2 cellular contexts compared by ENCODE assay signal in the genomic region with DNA sequence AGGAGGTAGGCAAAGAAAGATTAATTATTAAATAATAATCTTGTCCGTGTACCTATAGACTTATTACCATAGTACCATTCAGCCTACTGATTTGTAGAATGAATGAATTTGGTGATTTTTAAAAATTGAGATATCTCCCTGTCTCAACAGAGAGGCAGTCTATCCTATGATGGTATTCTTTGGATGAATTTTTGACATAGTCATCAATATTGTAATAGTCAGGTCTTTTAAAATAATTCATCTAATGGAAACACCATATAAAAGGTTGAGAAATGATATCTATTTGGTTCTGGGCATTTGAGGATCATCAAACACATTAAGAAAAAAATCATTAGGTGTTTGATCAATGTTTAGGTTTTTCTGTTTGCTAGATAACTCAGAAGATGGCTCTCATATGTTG.
TF ChIP-seq lines count a peak whose summit lies in the region.

No MANE protein-coding gene starts in this region.

TF ChIP-seq in HepG2, 621 proteins besides CTCF, POLR2A, EP300 and RAD21:
- TF ChIP-seq MIER3 (CRISPR knock-in tag; IDR thresholded peaks at IDR 0.05; ENCODE audit: borderline replicate concordance) = no peak
- no peak for TF ChIP-seq RBAK (CRISPR knock-in tag; IDR thresholded peaks at IDR 0.05)
- no peak for TF ChIP-seq AHR (CRISPR knock-in tag; IDR thresholded peaks at IDR 0.05)
- no peak for TF ChIP-seq ZNF230 (CRISPR knock-in tag; IDR thresholded peaks at IDR 0.05)
- no peak for TF ChIP-seq ZNF136 (CRISPR knock-in tag; IDR thresholded peaks at IDR 0.05; ENCODE audit: low read depth)
- peak; percentile 75 to 76 for TF ChIP-seq MAFK (conservative IDR thresholded peaks at IDR 0.05 in 1 of 2, IDR thresholded peaks at IDR 0.05 in 1 of 2; ENCODE audit: low read length in 2 of 2)
- TF ChIP-seq, protein P1, sequence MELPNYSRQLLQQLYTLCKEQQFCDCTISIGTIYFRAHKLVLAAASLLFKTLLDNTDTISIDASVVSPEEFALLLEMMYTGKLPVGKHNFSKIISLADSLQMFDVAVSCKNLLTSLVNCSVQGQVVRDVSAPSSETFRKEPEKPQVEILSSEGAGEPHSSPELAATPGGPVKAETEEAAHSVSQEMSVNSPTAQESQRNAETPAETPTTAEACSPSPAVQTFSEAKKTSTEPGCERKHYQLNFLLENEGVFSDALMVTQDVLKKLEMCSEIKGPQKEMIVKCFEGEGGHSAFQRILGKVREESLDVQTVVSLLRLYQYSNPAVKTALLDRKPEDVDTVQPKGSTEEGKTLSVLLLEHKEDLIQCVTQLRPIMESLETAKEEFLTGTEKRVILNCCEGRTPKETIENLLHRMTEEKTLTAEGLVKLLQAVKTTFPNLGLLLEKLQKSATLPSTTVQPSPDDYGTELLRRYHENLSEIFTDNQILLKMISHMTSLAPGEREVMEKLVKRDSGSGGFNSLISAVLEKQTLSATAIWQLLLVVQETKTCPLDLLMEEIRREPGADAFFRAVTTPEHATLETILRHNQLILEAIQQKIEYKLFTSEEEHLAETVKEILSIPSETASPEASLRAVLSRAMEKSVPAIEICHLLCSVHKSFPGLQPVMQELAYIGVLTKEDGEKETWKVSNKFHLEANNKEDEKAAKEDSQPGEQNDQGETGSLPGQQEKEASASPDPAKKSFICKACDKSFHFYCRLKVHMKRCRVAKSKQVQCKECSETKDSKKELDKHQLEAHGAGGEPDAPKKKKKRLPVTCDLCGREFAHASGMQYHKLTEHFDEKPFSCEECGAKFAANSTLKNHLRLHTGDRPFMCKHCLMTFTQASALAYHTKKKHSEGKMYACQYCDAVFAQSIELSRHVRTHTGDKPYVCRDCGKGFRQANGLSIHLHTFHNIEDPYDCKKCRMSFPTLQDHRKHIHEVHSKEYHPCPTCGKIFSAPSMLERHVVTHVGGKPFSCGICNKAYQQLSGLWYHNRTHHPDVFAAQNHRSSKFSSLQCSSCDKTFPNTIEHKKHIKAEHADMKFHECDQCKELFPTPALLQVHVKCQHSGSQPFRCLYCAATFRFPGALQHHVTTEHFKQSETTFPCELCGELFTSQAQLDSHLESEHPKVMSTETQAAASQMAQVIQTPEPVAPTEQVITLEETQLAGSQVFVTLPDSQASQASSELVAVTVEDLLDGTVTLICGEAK (IDR thresholded peaks at IDR 0.05) = no peak
- TF ChIP-seq, protein P1 (CRISPR knock-in tag; IDR thresholded peaks at IDR 0.05) = no peak
- TF ChIP-seq, protein P2, sequence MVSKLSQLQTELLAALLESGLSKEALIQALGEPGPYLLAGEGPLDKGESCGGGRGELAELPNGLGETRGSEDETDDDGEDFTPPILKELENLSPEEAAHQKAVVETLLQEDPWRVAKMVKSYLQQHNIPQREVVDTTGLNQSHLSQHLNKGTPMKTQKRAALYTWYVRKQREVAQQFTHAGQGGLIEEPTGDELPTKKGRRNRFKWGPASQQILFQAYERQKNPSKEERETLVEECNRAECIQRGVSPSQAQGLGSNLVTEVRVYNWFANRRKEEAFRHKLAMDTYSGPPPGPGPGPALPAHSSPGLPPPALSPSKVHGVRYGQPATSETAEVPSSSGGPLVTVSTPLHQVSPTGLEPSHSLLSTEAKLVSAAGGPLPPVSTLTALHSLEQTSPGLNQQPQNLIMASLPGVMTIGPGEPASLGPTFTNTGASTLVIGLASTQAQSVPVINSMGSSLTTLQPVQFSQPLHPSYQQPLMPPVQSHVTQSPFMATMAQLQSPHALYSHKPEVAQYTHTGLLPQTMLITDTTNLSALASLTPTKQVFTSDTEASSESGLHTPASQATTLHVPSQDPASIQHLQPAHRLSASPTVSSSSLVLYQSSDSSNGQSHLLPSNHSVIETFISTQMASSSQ (IDR thresholded peaks at IDR 0.05; ENCODE audit: low read depth) = no peak
- TF ChIP-seq, protein P2 (CRISPR knock-in tag; IDR thresholded peaks at IDR 0.05; ENCODE audit: borderline replicate concordance) = no peak
- TF ChIP-seq ZNF547 (CRISPR knock-in tag; IDR thresholded peaks at IDR 0.05) = no peak
- peak; percentile 79; the same call in 1 of the 2 replicates for TF ChIP-seq MAFF (IDR thresholded peaks at IDR 0.05; ENCODE audit: low read depth, low read length)

TF ChIP-seq in K562, 482 proteins besides CTCF, POLR2A, EP300 and RAD21:
- TF ChIP-seq MAFF (IDR thresholded peaks at IDR 0.05; ENCODE audit: low read length) = peak; percentile 14; the same call in 1 of the 2 replicates
- no peak for TF ChIP-seq ZKSCAN8 (CRISPR knock-in tag; IDR thresholded peaks at IDR 0.05)
- TF ChIP-seq, protein P3, sequence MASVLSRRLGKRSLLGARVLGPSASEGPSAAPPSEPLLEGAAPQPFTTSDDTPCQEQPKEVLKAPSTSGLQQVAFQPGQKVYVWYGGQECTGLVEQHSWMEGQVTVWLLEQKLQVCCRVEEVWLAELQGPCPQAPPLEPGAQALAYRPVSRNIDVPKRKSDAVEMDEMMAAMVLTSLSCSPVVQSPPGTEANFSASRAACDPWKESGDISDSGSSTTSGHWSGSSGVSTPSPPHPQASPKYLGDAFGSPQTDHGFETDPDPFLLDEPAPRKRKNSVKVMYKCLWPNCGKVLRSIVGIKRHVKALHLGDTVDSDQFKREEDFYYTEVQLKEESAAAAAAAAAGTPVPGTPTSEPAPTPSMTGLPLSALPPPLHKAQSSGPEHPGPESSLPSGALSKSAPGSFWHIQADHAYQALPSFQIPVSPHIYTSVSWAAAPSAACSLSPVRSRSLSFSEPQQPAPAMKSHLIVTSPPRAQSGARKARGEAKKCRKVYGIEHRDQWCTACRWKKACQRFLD (CRISPR knock-in tag; IDR thresholded peaks at IDR 0.05) = no peak
- peak; percentile 48 for TF ChIP-seq MAFG (tag; conservative IDR thresholded peaks at IDR 0.05)
- TF ChIP-seq POU5F1 (IDR thresholded peaks at IDR 0.05; ENCODE audit: borderline replicate concordance, low read depth, low read length, partially characterized antibody) = no peak
- no peak for TF ChIP-seq ZNF354B (CRISPR knock-in tag; IDR thresholded peaks at IDR 0.05)
- TF ChIP-seq, protein P4, sequence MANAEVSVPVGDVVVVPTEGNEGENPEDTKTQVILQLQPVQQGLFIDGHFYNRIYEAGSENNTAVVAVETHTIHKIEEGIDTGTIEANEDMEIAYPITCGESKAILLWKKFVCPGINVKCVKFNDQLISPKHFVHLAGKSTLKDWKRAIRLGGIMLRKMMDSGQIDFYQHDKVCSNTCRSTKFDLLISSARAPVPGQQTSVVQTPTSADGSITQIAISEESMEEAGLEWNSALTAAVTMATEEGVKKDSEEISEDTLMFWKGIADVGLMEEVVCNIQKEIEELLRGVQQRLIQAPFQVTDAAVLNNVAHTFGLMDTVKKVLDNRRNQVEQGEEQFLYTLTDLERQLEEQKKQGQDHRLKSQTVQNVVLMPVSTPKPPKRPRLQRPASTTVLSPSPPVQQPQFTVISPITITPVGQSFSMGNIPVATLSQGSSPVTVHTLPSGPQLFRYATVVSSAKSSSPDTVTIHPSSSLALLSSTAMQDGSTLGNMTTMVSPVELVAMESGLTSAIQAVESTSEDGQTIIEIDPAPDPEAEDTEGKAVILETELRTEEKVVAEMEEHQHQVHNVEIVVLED (CRISPR knock-in tag; IDR thresholded peaks at IDR 0.05) = no peak
- 0 out of 2 replicates have a peak, but pooled peaks have one; percentile 4 for TF ChIP-seq MAFK (IDR thresholded peaks at IDR 0.05; ENCODE audit: low read length)
- peak; percentile 59; the same call in 1 of the 2 replicates for TF ChIP-seq C11orf30 (IDR thresholded peaks at IDR 0.05; ENCODE audit: low read depth)
- TF ChIP-seq, protein P5, sequence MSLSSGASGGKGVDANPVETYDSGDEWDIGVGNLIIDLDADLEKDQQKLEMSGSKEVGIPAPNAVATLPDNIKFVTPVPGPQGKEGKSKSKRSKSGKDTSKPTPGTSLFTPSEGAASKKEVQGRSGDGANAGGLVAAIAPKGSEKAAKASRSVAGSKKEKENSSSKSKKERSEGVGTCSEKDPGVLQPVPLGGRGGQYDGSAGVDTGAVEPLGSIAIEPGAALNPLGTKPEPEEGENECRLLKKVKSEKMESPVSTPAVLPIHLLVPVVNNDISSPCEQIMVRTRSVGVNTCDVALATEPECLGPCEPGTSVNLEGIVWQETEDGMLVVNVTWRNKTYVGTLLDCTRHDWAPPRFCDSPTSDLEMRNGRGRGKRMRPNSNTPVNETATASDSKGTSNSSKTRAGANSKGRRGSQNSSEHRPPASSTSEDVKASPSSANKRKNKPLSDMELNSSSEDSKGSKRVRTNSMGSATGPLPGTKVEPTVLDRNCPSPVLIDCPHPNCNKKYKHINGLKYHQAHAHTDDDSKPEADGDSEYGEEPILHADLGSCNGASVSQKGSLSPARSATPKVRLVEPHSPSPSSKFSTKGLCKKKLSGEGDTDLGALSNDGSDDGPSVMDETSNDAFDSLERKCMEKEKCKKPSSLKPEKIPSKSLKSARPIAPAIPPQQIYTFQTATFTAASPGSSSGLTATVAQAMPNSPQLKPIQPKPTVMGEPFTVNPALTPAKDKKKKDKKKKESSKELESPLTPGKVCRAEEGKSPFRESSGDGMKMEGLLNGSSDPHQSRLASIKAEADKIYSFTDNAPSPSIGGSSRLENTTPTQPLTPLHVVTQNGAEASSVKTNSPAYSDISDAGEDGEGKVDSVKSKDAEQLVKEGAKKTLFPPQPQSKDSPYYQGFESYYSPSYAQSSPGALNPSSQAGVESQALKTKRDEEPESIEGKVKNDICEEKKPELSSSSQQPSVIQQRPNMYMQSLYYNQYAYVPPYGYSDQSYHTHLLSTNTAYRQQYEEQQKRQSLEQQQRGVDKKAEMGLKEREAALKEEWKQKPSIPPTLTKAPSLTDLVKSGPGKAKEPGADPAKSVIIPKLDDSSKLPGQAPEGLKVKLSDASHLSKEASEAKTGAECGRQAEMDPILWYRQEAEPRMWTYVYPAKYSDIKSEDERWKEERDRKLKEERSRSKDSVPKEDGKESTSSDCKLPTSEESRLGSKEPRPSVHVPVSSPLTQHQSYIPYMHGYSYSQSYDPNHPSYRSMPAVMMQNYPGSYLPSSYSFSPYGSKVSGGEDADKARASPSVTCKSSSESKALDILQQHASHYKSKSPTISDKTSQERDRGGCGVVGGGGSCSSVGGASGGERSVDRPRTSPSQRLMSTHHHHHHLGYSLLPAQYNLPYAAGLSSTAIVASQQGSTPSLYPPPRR (CRISPR knock-in tag; IDR thresholded peaks at IDR 0.05; ENCODE audit: borderline replicate concordance) = no peak
- TF ChIP-seq ZNF316 (IDR thresholded peaks at IDR 0.05) = peak; percentile 74
- no peak for TF ChIP-seq TCF7L2 (IDR thresholded peaks at IDR 0.05; ENCODE audit: low read depth, low read length)
- TF ChIP-seq, protein P6, sequence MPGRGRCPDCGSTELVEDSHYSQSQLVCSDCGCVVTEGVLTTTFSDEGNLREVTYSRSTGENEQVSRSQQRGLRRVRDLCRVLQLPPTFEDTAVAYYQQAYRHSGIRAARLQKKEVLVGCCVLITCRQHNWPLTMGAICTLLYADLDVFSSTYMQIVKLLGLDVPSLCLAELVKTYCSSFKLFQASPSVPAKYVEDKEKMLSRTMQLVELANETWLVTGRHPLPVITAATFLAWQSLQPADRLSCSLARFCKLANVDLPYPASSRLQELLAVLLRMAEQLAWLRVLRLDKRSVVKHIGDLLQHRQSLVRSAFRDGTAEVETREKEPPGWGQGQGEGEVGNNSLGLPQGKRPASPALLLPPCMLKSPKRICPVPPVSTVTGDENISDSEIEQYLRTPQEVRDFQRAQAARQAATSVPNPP (IDR thresholded peaks at IDR 0.05; ENCODE audit: borderline replicate concordance, insufficient read depth, insufficient read length) = no peak
- no peak for TF ChIP-seq BDP1 (IDR thresholded peaks at IDR 0.05; ENCODE audit: insufficient read depth, insufficient read length)
- TF ChIP-seq, protein P7, sequence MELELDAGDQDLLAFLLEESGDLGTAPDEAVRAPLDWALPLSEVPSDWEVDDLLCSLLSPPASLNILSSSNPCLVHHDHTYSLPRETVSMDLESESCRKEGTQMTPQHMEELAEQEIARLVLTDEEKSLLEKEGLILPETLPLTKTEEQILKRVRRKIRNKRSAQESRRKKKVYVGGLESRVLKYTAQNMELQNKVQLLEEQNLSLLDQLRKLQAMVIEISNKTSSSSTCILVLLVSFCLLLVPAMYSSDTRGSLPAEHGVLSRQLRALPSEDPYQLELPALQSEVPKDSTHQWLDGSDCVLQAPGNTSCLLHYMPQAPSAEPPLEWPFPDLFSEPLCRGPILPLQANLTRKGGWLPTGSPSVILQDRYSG (tag; conservative IDR thresholded peaks at IDR 0.05; ENCODE audit: low read depth) = no peak
- no peak for TF ChIP-seq HCFC1 (IDR thresholded peaks at IDR 0.05; ENCODE audit: low read depth, low read length)
- TF ChIP-seq HMGN3 (IDR thresholded peaks at IDR 0.05; ENCODE audit: borderline replicate concordance, extremely low read depth, insufficient read length, low read depth, low read length) = no peak
TF ChIP-seq in K562: peak in this region for 5.
